ENCODE assay signal across 11 cellular contexts in genomic region chr13:46210362-46211083, GRCh38. TPM values are rescaled to one million over a fixed set of nuclear protein-coding genes. Genes with fewer than 3 reads are reported as not detected.
DNase-seq lines count a peak whose midpoint lies in the region; ATAC-seq and TF ChIP-seq lines count a peak whose summit lies in the region.
"Had no signal": no experiment of that assay in that cellular context is flagged by ENCODE, and none has a peak within 500 bp of the region (broad histone marks: within the 10 kb centered on the region; RNA-seq: fewer than 3 reads in every experiment).

No MANE protein-coding gene starts in this region.

- H4K8ac ChIP-seq in neuronal stem cell (ENCODE audit: low read depth, low read length) = no peak overlapping the region

- no peak overlapping the region for H2AK5ac ChIP-seq in neuronal stem cell (ENCODE audit: low read depth, low read length)

- no peak for ATAC-seq in CD4-positive, alpha-beta T cell (ENCODE audit: poor library complexity)
- ATAC-seq in HG03442 (IDR thresholded peaks at IDR 0.05; ENCODE audit: unreplicated experiment) (no peak), omental fat pad (ENCODE audit: low FRiP score) (no peak)

- H3K9me2 ChIP-seq in Karpas-422 (replicated peaks; ENCODE audit: insufficient read depth, low read length) = no peaks in the 10 kb centered on the region

- no peaks in the 10 kb centered on the region for H3K27me3 ChIP-seq in CD4-positive, alpha-beta T cell (ENCODE audit: control insufficient read depth, insufficient read depth, low read length)
- H3K27me3 ChIP-seq in Karpas-422 (ENCODE audit: low read length) (no peaks in the 10 kb centered on the region), neuronal stem cell (ENCODE audit: control insufficient read depth in 3 of 3, insufficient read depth in 3 of 3, low read depth in 1 of 3, low read length in 3 of 3) (peaks cover 0 to 18% (median 0%) of the 10 kb centered on the region in 3 experiments)

- no peaks in the 10 kb centered on the region for H3K9me3 Mint-ChIP-seq in CD4-positive, alpha-beta T cell
- H3K9me3 Mint-ChIP-seq in MCF 10A (ENCODE audit: unreplicated experiment) = no peaks in the 10 kb centered on the region

- BruUV-seq in MCF 10A (replicated peaks; lab: Mats Ljungman, UMichigan) = no TSS peak

- no peaks in the 10 kb centered on the region for H3K79me2 ChIP-seq in Karpas-422 (ENCODE audit: low read length)

- H3K36me3 ChIP-seq in Karpas-422 (ENCODE audit: insufficient read depth, low read length) (no peaks in the 10 kb centered on the region), neuronal stem cell (replicated peaks in 1 of 2; ENCODE audit: control insufficient read depth in 2 of 2, insufficient read depth in 2 of 2, low read length in 2 of 2) (no peaks in the 10 kb centered on the region)

- TF ChIP-seq CTCF in CD4-positive, alpha-beta T cell (IDR thresholded peaks at IDR 0.05) = no peak
- TF ChIP-seq CTCF in MCF 10A (IDR thresholded peaks at IDR 0.05; ENCODE audit: unreplicated experiment) (no peak), omental fat pad (IDR thresholded peaks at IDR 0.05) (no peak)

- no peak overlapping the region for H3K23ac ChIP-seq in neuronal stem cell (ENCODE audit: low read depth, low read length, poor library complexity)

- no peak overlapping the region for H2BK5ac ChIP-seq in neuronal stem cell (ENCODE audit: low read length)

- intact Hi-C loops in CD4-positive, alpha-beta T cell (cut with DNase I, micrococcal nuclease) = loop anchor here (1.0 to 10.0 kb wide), 6 partner anchors 8 to 85 kb away; partner anchors contain the start of gene LCP1 (in 1 of the 2)
- intact Hi-C loops in MCF 10A (cut with micrococcal nuclease) = no loop called here

- H3K9ac ChIP-seq in Karpas-422 (ENCODE audit: low read length) (no peak overlapping the region), neuronal stem cell (ENCODE audit: low read depth, low read length, poor library complexity) (no peak overlapping the region)

- peaks cover 27% of the 10 kb centered on the region for H3K4me1 Mint-ChIP-seq in CD4-positive, alpha-beta T cell (ENCODE audit: low read depth)
- peaks cover 6% of the 10 kb centered on the region for H3K4me1 Mint-ChIP-seq in MCF 10A (ENCODE audit: insufficient read depth, unreplicated experiment)

- no peaks in the 10 kb centered on the region for H3K9me3 ChIP-seq in CD4-positive, alpha-beta T cell (ENCODE audit: control insufficient read depth, low read length)
- H3K9me3 ChIP-seq in Karpas-422 (ENCODE audit: low read length) (no peaks in the 10 kb centered on the region), neuronal stem cell (replicated peaks in 1 of 2; ENCODE audit: control insufficient read depth in 2 of 2, insufficient read depth in 1 of 2, low read depth in 1 of 2, low read length in 2 of 2) (no peaks in the 10 kb centered on the region)

- H2BK12ac ChIP-seq in neuronal stem cell (ENCODE audit: low read length) = no peak overlapping the region

- no peak overlapping the region for H4K91ac ChIP-seq in neuronal stem cell (ENCODE audit: low read depth, low read length, poor library complexity)

- H3K4me3 Mint-ChIP-seq in CD4-positive, alpha-beta T cell = peak overlapping the region; percentile 86
- peak overlapping the region; percentile 60 for H3K4me3 Mint-ChIP-seq in MCF 10A (ENCODE audit: unreplicated experiment)

- no peaks in the 10 kb centered on the region for H3K27me3 Mint-ChIP-seq in CD4-positive, alpha-beta T cell
- H3K27me3 Mint-ChIP-seq in MCF 10A (ENCODE audit: insufficient read depth, unreplicated experiment) = peaks cover 31% of the 10 kb centered on the region

- H3K79me1 ChIP-seq in neuronal stem cell (ENCODE audit: low read depth, low read length) = no peaks in the 10 kb centered on the region

- peak overlapping the region; percentile 78 for H3K27ac ChIP-seq in CD4-positive, alpha-beta T cell (ENCODE audit: low read depth, low read length)
- no peak overlapping the region for H3K27ac ChIP-seq in Karpas-422 (ENCODE audit: low read length)
- H3K27ac ChIP-seq in neuronal stem cell (replicated peaks; ENCODE audit: low read length) = no peak overlapping the region

- H3K4me1 ChIP-seq in Karpas-422 (ENCODE audit: low read length) (peaks cover 14% of the 10 kb centered on the region), neuronal stem cell (ENCODE audit: control insufficient read depth in 2 of 2, insufficient read depth in 1 of 2, low read depth in 1 of 2, low read length in 2 of 2) (peaks cover 0 to 5% of the 10 kb centered on the region in 2 donors)

- H3K4me2 ChIP-seq in Karpas-422 (ENCODE audit: low read depth, low read length, poor library complexity, severe bottlenecking) (peak overlapping the region; percentile 66), neuronal stem cell (ENCODE audit: insufficient read depth, low read length, poor library complexity, severe bottlenecking) (no peak overlapping the region)

- H3K18ac ChIP-seq in neuronal stem cell (ENCODE audit: low read length) = no peak overlapping the region

- H3K36me3 Mint-ChIP-seq in CD4-positive, alpha-beta T cell (ENCODE audit: low read depth) = peaks cover 4% of the 10 kb centered on the region
- no peaks in the 10 kb centered on the region for H3K36me3 Mint-ChIP-seq in MCF 10A (ENCODE audit: insufficient read depth, unreplicated experiment)

- CTCF ChIA-PET in CD4-positive, alpha-beta T cell (lab: Charles Lee) = interaction anchor here (0.9 to 2.1 kb wide), 3 partner anchors 8 to 84 kb away, joined by 3 to 6 read pairs (median 5); no protein-coding TSS in a partner anchor
- CTCF ChIA-PET in MCF 10A (lab: Yijun Ruan, JAX) = interaction anchor here (1.1 kb wide), 1 partner anchor 43 kb away, joined by 3 read pairs; no protein-coding TSS in a partner anchor

- H2BK120ac ChIP-seq in neuronal stem cell (ENCODE audit: low read depth, low read length) = no peak overlapping the region

- H3K4me3 ChIP-seq in Karpas-422 (ENCODE audit: low read length) (no peak overlapping the region), neuronal stem cell (ENCODE audit: low read length in 2 of 2) (no peak overlapping the region)

- H3K4ac ChIP-seq in neuronal stem cell (ENCODE audit: low read length) = no peak overlapping the region

- POLR2A ChIA-PET in CD4-positive, alpha-beta T cell (lab: Charles Lee) = interaction anchor here (0.6 to 2.7 kb wide), 14 partner anchors 8 to 111 kb away, joined by 3 to 15 read pairs (median 5); partner anchors contain the start of gene LCP1
- POLR2A ChIA-PET in MCF 10A (lab: Yijun Ruan, JAX) = no interaction called here

- peak overlapping the region; percentile 88 for H3K27ac Mint-ChIP-seq in CD4-positive, alpha-beta T cell
- no peak overlapping the region for H3K27ac Mint-ChIP-seq in MCF 10A (ENCODE audit: low read depth, unreplicated experiment)

- no peaks in the 10 kb centered on the region for H4K20me1 ChIP-seq in Karpas-422 (ENCODE audit: insufficient read depth, low read depth, low read length)

- no peak for DNase-seq in CD4-positive, alpha-beta T cell
- peak; percentile 27 for DNase-seq in Karpas-422
- DNase-seq in MCF 10A (ENCODE audit: unreplicated experiment) = no peak
- no peak for DNase-seq in neuronal stem cell (ENCODE audit: low spot score)
- DNase-seq in RPMI8226 = no peak
- DNase-seq in SIG-M5 (lab: John Stamatoyannopoulos, UW) = no peak
- DNase-seq in omental fat pad (ENCODE audit: low spot score) = no peak
- DNase-seq: activated CD4-positive, alpha-beta T cell treated with anti-CD3 and anti-CD28 coated beads for 1 hour; IMR-90; stimulated activated CD4-positive, alpha-beta T cell treated with anti-CD3 and anti-CD28 coated beads, Interleukin-12 subunit alpha, Interleukin-12 subunit beta, amount 100 ng/mL, for 4 hours had no signal

- no peak overlapping the region for H2BK15ac ChIP-seq in neuronal stem cell (ENCODE audit: low read length)

- H3K14ac ChIP-seq in neuronal stem cell (ENCODE audit: low read length) = no peak overlapping the region

- no peak overlapping the region for H2AFZ ChIP-seq in Karpas-422 (ENCODE audit: low read length)
- H2AFZ ChIP-seq in neuronal stem cell (ENCODE audit: low read length) = peak overlapping the region; percentile 89

- no CpG with 5 or more reads among the region's 6 CpGs for WGBS in neuronal stem cell (ENCODE audit: extremely low coverage in 2 of 2, insufficient read length in 2 of 2, insufficient replicate concordance in 1 of 2), 2 donors

RNA-seq across cellular contexts. Expression of gene LRRC63, which starts 1.2 kb away (rescaled TPM):
- under 1 TPM in 1 of 2 experiments, not detected in 1; 0.17 TPM for total RNA-seq in CD4-positive, alpha-beta T cell
- total RNA-seq in Karpas-422 (2014; rRNA removed; shearing (Covaris generic); ENCODE audit: low replicate concordance) = not detected in 2 replicates
- total RNA-seq in MCF 10A (2022) = not detected in 2 replicates
- polyA plus RNA-seq in neuronal stem cell (2013, experiment 1 of 2) = 0.04 TPM
- polyA plus RNA-seq in neuronal stem cell (2013, experiment 2 of 2) = not detected
- 1 to 10 TPM in 1 of 4 donors, not detected in 3; 1.0 TPM for total RNA-seq in omental fat pad
- total RNA-seq: IMR-90 had no signal
- polyA plus RNA-seq: IMR-90 had no signal

RNA-seq across cellular contexts. Expression of gene LCP1, which starts 28.5 kb away (rescaled TPM):
- 100 to 1,000 TPM; 266 to 276 TPM for total RNA-seq in CD4-positive, alpha-beta T cell
- total RNA-seq in Karpas-422 (2014; rRNA removed; shearing (Covaris generic); ENCODE audit: low replicate concordance) = 352 and 415 TPM in 2 replicates
- total RNA-seq in MCF 10A (2022) (0.88 and 0.89 TPM in 2 replicates), omental fat pad (100 to 1,000 TPM in 3 of 4 donors, 10 to 100 TPM in 1; 61.0 to 325 (median 142) TPM)
- polyA plus RNA-seq in neuronal stem cell (2013, experiment 1 of 2) = 0.22 TPM
- 0.21 TPM for polyA plus RNA-seq in neuronal stem cell (2013, experiment 2 of 2)
- total RNA-seq: IMR-90 had no signal
- polyA plus RNA-seq: IMR-90 had no signal

Comparison
In these comparisons a context has a peak if more than half of its experiments do, and no peak if none do; other contexts are left out.
1. RNA of gene LCP1, which starts 28.5 kb away (total RNA-seq): 352 to 415 TPM in Karpas-422, 266 to 276 TPM in CD4-positive, alpha-beta T cell and 61.0 to 325 TPM in omental fat pad; 0.88 to 0.89 TPM in MCF 10A; every median in the first group is over 10 times any median in the second.